1 cellular context compared by ENCODE assay signal in the genomic region with DNA sequence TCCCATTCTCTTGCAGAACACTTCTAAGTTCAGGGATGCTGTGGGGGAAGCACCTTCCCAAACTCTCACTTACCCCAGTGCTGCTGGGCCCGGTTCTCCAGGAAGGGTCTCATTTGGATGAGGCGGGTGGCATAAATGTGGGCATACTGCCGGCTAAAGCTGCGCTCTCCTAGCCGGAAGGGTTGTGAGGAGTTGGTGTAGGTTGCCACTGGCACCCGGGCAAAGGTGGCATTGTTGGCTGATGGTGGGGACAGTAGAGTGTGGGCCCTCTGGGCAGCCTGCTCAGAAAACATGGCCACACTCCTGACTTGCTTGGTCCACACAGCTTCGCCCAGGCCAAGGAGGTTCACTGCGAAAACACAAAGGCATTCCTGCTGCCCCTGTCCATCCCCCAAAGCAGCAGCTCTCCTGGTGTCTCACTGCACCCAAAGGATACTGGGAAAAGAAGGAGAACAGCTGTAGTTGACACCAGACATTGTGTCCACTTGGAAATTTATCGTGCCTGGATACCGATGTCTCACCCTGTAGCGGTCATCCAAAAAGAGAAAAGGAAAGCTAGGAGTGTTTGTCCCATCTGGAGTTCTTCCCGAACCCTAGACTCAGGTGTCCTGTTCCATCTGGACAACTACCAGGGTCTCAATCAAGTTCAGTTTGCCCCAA.
TF ChIP-seq lines count a peak whose summit lies in the region.

No MANE protein-coding gene starts in this region.

TF ChIP-seq in A549, 52 proteins besides CTCF, POLR2A, EP300 and RAD21:
- TF ChIP-seq MAFK (IDR thresholded peaks at IDR 0.05; ENCODE audit: partially characterized antibody) (no peak), RFX5 (IDR thresholded peaks at IDR 0.05) (no peak), PHF8 (IDR thresholded peaks at IDR 0.05; ENCODE audit: borderline replicate concordance, low read depth) (no peak), HEYL (CRISPR knock-in tag; IDR thresholded peaks at IDR 0.05) (no peak), CBX8 (IDR thresholded peaks at IDR 0.05) (no peak), HOXB13 (CRISPR knock-in tag; IDR thresholded peaks at IDR 0.05; ENCODE audit: low read depth) (no peak), SMC3 (IDR thresholded peaks at IDR 0.05) (no peak)
- TF ChIP-seq, protein P1, sequence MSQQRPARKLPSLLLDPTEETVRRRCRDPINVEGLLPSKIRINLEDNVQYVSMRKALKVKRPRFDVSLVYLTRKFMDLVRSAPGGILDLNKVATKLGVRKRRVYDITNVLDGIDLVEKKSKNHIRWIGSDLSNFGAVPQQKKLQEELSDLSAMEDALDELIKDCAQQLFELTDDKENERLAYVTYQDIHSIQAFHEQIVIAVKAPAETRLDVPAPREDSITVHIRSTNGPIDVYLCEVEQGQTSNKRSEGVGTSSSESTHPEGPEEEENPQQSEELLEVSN (IDR thresholded peaks at IDR 0.05; ENCODE audit: borderline replicate concordance, low read depth): no peak
